27 cellular contexts compared by ENCODE assay signal in the genomic region with DNA sequence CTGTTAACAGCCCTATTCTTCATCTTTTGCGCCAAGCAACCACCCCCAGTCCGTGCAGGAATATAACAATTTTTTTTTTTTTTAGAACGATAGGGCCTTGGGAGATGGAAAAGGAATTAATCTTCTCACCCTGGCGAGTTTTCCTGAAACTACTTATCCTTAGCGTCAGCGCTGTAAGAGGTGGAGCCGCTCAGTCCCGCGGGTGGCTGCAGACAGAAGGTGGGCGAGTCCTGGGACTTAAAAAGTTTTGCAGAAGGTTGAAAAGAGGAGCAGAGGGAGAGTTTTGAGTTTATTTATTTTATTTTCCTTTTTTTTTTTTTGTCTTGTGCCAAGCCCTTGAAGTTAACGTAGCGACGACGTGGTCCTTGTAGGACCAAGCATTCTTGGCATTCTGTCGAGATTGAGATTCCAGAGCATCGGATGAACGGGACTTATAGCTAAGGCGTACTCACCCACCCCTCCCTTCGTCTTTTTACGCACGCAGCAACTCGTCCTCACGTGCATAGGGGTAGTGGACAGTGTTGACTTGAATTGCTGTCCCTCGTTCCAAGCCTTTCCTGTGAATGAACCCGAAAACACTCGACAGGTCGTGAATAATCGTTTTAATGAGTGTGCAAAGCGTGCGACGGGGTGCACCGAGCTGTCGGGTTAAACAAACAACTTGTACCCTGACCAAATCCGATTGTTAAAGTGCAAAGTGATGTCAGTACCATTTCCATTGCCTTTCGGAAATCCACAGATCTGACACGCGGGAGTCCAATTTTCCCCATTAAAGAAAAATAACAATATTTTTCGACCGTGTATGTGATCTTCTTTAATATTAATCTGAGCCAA. TPM values are rescaled to one million over a fixed set of nuclear protein-coding genes. Genes with fewer than 3 reads are reported as not detected.
DNase-seq lines count a peak whose midpoint lies in the region; ATAC-seq, FAIRE-seq and TF ChIP-seq lines count a peak whose summit lies in the region.
"Had no signal": no experiment of that assay in that cellular context is flagged by ENCODE, and none has a peak within 500 bp of the region (broad histone marks: within the 10 kb centered on the region; RNA-seq: fewer than 3 reads in every experiment).

No MANE protein-coding gene starts in this region.

- no peak for ATAC-seq in left lung
- ATAC-seq: right cardiac atrium had no signal

- no CpG with 5 or more reads among the region's 39 CpGs for WGBS in mesendoderm (ENCODE audit: extremely low coverage, insufficient coverage, low lambda C conversion rate)

- no peak overlapping the region for H3K18ac ChIP-seq in mesendoderm (ENCODE audit: low read length)

- intact Hi-C loops in left lung (cut with DNase I) (no loop called here), A673 (cut with micrococcal nuclease; ENCODE audit: unreplicated experiment) (loop anchor here (10.0 kb wide), 1 partner anchor 237 kb away; no protein-coding TSS in a partner anchor)

- no peak overlapping the region for H3K4me2 ChIP-seq in mesendoderm (ENCODE audit: low read length)

- H2BK120ac ChIP-seq in mesendoderm (ENCODE audit: low read depth, low read length), result no peak overlapping the region

- no peak overlapping the region for H4K8ac ChIP-seq in mesendoderm (ENCODE audit: low read depth, low read length)

- DNase-seq in GM10266 (ENCODE audit: extremely low spot score) (peak; percentile 8), HTR-8/SVneo (ENCODE audit: insufficient read length, low spot score) (no peak), mesendoderm (peak; percentile 71), left lung (no peak), A673 (ENCODE audit: low spot score) (no peak), NCI-H1048 (lab: John Stamatoyannopoulos, UW) (no peak)
- DNase-seq: activated CD4-positive, alpha-beta memory T cell treated with anti-CD3 and anti-CD28 coated beads for 36 hours; activated effector memory CD4-positive, alpha-beta T cell treated with anti-CD3 and anti-CD28 coated beads, Interleukin-2, amount 50 U/mL, for 16 hours; CD4-positive, CD25-positive, alpha-beta regulatory T cell; hippocampal formation; kidney glomerular epithelial cell; NCI-H1105; Peyer's patch; right cardiac atrium; stimulated activated CD4-positive, alpha-beta T cell treated with anti-CD3 and anti-CD28 coated beads, Interleukin-15, amount 100 ng/mL, for 24 hours; T-helper 2 cell had no signal

- H3K4me3 ChIP-seq in mesendoderm (ENCODE audit: low read length) (no peak overlapping the region), left lung (no peak overlapping the region), A673 (ENCODE audit: low read depth, low read length, poor library complexity, severe bottlenecking) (no peak overlapping the region)
- H3K4me3 ChIP-seq: cardiac muscle cell, HAP-1, Peyer's patch, suprapubic skin had no signal

- H3K4me1 ChIP-seq in mesendoderm (ENCODE audit: control insufficient read depth, low read depth, low read length) (no peaks in the 10 kb centered on the region), left lung (no peaks in the 10 kb centered on the region), A673 (ENCODE audit: insufficient read depth, low read length, poor library complexity, severe bottlenecking) (no peaks in the 10 kb centered on the region)
- H3K4me1 ChIP-seq: Peyer's patch had no signal

- H3K9ac ChIP-seq in mesendoderm (ENCODE audit: low read length), result no peak overlapping the region

- FAIRE-seq in HTR-8/SVneo (lab: Jason Lieb, UNC), result peak; percentile 90
- FAIRE-seq: frontal cortex had no signal

- no peaks in the 10 kb centered on the region for H3K79me2 ChIP-seq in mesendoderm (ENCODE audit: control insufficient read depth, insufficient read depth, low read length)

- H3K27me3 ChIP-seq in mesendoderm (ENCODE audit: insufficient read depth, low read length, poor library complexity) (peaks cover 38% of the 10 kb centered on the region), left lung (peaks cover 88 to 100% of the 10 kb centered on the region in 2 donors), A673 (replicated peaks; ENCODE audit: insufficient read depth, low read depth, low read length, poor library complexity) (peaks cover 100% of the 10 kb centered on the region)

- H3K56ac ChIP-seq in mesendoderm (ENCODE audit: low read length), result no peak overlapping the region

- H3K23ac ChIP-seq in mesendoderm (ENCODE audit: low read length), result no peak overlapping the region

- H3K27ac Mint-ChIP-seq in brain, result peak overlapping the region in 4 of 5 experiments; percentile 95 to 100 (median 98)
- H3K27ac Mint-ChIP-seq: activated CD4-positive, alpha-beta memory T cell treated with anti-CD3 and anti-CD28 coated beads for 36 hours; CD4-positive, CD25-positive, alpha-beta regulatory T cell had no signal

- no peak overlapping the region for H2BK5ac ChIP-seq in mesendoderm (ENCODE audit: low read length)

- H3K36me3 ChIP-seq in mesendoderm (ENCODE audit: control insufficient read depth, insufficient read depth, low read length) (no peaks in the 10 kb centered on the region), left lung (no peaks in the 10 kb centered on the region), A673 (ENCODE audit: insufficient read depth, low read length, poor library complexity, severe bottlenecking) (no peaks in the 10 kb centered on the region)
- H3K36me3 ChIP-seq: cardiac muscle cell, HAP-1, Peyer's patch, suprapubic skin had no signal

- no peak for TF ChIP-seq CTCF in GM10266 (IDR thresholded peaks at IDR 0.05; ENCODE audit: control insufficient read depth, insufficient read depth, low read depth, missing control alignments)
- no peak for TF ChIP-seq CTCF in brain (conservative IDR thresholded peaks at IDR 0.05)
- no peak for TF ChIP-seq CTCF in left lung (IDR thresholded peaks at IDR 0.05)
- no peak for TF ChIP-seq CTCF in A673 (conservative IDR thresholded peaks at IDR 0.05; ENCODE audit: low read depth, low read length)

- H3K4ac ChIP-seq in mesendoderm (ENCODE audit: low read depth, low read length), result no peak overlapping the region

- no peak overlapping the region for H2BK15ac ChIP-seq in mesendoderm (replicated peaks; ENCODE audit: low read depth)

- H3K9me3 ChIP-seq in left lung, result no peaks in the 10 kb centered on the region
- H3K9me3 ChIP-seq in A673 (ENCODE audit: low read depth, low read length, poor library complexity, severe bottlenecking), result no peaks in the 10 kb centered on the region
- H3K9me3 ChIP-seq: HAP-1, Peyer's patch, suprapubic skin had no signal

- peaks cover 41% of the 10 kb centered on the region for H3K4me1 Mint-ChIP-seq in brain

- no TSS peak for BruUV-seq in A673 (replicated peaks; lab: Mats Ljungman, UMichigan)

- H3K36me3 Mint-ChIP-seq in brain, result peaks cover 48% of the 10 kb centered on the region
- H3K36me3 Mint-ChIP-seq: CD4-positive, CD25-positive, alpha-beta regulatory T cell had no signal

- H3K79me1 ChIP-seq in mesendoderm (ENCODE audit: low read length), result no peaks in the 10 kb centered on the region

- H3K27me3 Mint-ChIP-seq in brain, result peaks cover 65% of the 10 kb centered on the region

- peaks cover 0 to 13% (median 1%) of the 10 kb centered on the region in 5 experiments for H3K9me3 Mint-ChIP-seq in brain
- H3K9me3 Mint-ChIP-seq: activated CD4-positive, alpha-beta memory T cell treated with anti-CD3 and anti-CD28 coated beads for 36 hours had no signal

- H3K27ac ChIP-seq in mesendoderm (ENCODE audit: low read depth, low read length), result no peak overlapping the region
- H3K27ac ChIP-seq in left lung, result no peak overlapping the region
- no peak overlapping the region for H3K27ac ChIP-seq in A673 (ENCODE audit: low read depth, low read length, poor library complexity, severe bottlenecking)
- H3K27ac ChIP-seq: cardiac muscle cell, Peyer's patch, suprapubic skin had no signal

- POLR2A ChIA-PET in A673 (lab: Charles Lee; ENCODE audit: low non-redundant PET), result no interaction called here

- H2AK5ac ChIP-seq in mesendoderm (ENCODE audit: low read length), result no peak overlapping the region

- CTCF ChIA-PET in A673 (lab: Charles Lee), result no interaction called here

- H4K5ac ChIP-seq in mesendoderm (ENCODE audit: low read length), result no peak overlapping the region

- peak overlapping the region in 4 of 5 experiments; percentile 74 to 98 (median 88) for H3K4me3 Mint-ChIP-seq in brain
- H3K4me3 Mint-ChIP-seq: activated CD4-positive, alpha-beta memory T cell treated with anti-CD3 and anti-CD28 coated beads for 36 hours; CD4-positive, CD25-positive, alpha-beta regulatory T cell had no signal

RNA-seq across cellular contexts. Expression of a gene that starts 11.4 kb away (rescaled TPM):
- 28.3 TPM for polyA plus RNA-seq in brain (ENCODE audit: insufficient read depth, low read depth, low replicate concordance)
- polyA plus RNA-seq in mesendoderm (2013, experiment 1 of 2), result 0.10 TPM
- 0.10 TPM for polyA plus RNA-seq in mesendoderm (2013, experiment 2 of 2)
- total RNA-seq in left lung (not detected), A673 (2021) (0.09 TPM in 1 of 2 replicates, not detected in the other)
- total RNA-seq: activated CD4-positive, alpha-beta memory T cell treated with anti-CD3 and anti-CD28 coated beads for 36 hours; cardiac muscle cell; CD4-positive, CD25-positive, alpha-beta regulatory T cell; dermis microvascular lymphatic vessel endothelial cell; HT1080; myocyte; osteoblast; Peyer's patch; right cardiac atrium; SK-MEL-5; suprapubic skin had no signal
- polyA plus RNA-seq: adipose tissue; CD4-positive, CD25-positive, alpha-beta regulatory T cell had no signal

Comparison
In these comparisons a context has a peak if more than half of its experiments do, and no peak if none do; other contexts are left out.
1. DNase-seq: peak in GM10266 (single experiment) and mesendoderm (single experiment); none in HTR-8/SVneo (single experiment), left lung (0 of 2), A673 (single experiment) and NCI-H1048 (single experiment).